1 cellular context compared by ENCODE assay signal in the genomic region with DNA sequence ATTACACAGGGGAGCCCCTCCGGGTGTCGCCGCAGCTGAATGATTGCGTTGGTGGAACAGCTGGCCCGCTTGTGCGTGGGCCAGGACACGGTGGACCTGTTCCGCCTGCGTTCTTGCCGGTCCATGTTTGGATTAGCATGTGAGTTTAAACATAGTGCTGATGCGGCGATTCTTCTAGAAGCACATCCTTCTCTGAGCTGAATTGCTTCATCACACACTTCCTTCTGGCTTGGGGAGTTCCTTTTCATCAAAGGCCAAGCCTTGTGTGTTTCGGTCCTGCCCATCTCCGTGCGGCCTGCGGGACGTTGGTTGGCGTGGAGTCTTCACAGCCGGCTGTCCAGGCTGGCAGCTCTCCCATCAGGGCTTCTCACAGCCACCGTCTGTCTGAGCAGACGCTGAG.
TF ChIP-seq lines count a peak whose summit lies in the region.

No MANE protein-coding gene starts in this region.

TF ChIP-seq in GM12878, 131 proteins besides CTCF, POLR2A, EP300 and RAD21:
- TF ChIP-seq BMI1 (IDR thresholded peaks at IDR 0.05; ENCODE audit: borderline replicate concordance), result no peak
- TF ChIP-seq BCL11A (IDR thresholded peaks at IDR 0.05; ENCODE audit: low read depth, low read length), result no peak
- no peak for TF ChIP-seq MEF2B (IDR thresholded peaks at IDR 0.05; ENCODE audit: partially characterized antibody, poor library complexity, severe bottlenecking)
- TF ChIP-seq, protein P1, sequence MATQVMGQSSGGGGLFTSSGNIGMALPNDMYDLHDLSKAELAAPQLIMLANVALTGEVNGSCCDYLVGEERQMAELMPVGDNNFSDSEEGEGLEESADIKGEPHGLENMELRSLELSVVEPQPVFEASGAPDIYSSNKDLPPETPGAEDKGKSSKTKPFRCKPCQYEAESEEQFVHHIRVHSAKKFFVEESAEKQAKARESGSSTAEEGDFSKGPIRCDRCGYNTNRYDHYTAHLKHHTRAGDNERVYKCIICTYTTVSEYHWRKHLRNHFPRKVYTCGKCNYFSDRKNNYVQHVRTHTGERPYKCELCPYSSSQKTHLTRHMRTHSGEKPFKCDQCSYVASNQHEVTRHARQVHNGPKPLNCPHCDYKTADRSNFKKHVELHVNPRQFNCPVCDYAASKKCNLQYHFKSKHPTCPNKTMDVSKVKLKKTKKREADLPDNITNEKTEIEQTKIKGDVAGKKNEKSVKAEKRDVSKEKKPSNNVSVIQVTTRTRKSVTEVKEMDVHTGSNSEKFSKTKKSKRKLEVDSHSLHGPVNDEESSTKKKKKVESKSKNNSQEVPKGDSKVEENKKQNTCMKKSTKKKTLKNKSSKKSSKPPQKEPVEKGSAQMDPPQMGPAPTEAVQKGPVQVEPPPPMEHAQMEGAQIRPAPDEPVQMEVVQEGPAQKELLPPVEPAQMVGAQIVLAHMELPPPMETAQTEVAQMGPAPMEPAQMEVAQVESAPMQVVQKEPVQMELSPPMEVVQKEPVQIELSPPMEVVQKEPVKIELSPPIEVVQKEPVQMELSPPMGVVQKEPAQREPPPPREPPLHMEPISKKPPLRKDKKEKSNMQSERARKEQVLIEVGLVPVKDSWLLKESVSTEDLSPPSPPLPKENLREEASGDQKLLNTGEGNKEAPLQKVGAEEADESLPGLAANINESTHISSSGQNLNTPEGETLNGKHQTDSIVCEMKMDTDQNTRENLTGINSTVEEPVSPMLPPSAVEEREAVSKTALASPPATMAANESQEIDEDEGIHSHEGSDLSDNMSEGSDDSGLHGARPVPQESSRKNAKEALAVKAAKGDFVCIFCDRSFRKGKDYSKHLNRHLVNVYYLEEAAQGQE (IDR thresholded peaks at IDR 0.05; ENCODE audit: low read depth, low read length), result no peak
- TF ChIP-seq SREBF1 (IDR thresholded peaks at IDR 0.05; ENCODE audit: low read length), result no peak
- no peak for TF ChIP-seq PAX8 (IDR thresholded peaks at IDR 0.05)
- no peak for TF ChIP-seq SUPT20H (IDR thresholded peaks at IDR 0.05; ENCODE audit: borderline replicate concordance, control insufficient read depth, low read depth, low read length)
- TF ChIP-seq MXI1 (IDR thresholded peaks at IDR 0.05; ENCODE audit: low read depth, low read length), result no peak
- no peak for TF ChIP-seq POU2F2 (IDR thresholded peaks at IDR 0.05; ENCODE audit: borderline replicate concordance, low read depth, low read length)
- TF ChIP-seq, protein P2, sequence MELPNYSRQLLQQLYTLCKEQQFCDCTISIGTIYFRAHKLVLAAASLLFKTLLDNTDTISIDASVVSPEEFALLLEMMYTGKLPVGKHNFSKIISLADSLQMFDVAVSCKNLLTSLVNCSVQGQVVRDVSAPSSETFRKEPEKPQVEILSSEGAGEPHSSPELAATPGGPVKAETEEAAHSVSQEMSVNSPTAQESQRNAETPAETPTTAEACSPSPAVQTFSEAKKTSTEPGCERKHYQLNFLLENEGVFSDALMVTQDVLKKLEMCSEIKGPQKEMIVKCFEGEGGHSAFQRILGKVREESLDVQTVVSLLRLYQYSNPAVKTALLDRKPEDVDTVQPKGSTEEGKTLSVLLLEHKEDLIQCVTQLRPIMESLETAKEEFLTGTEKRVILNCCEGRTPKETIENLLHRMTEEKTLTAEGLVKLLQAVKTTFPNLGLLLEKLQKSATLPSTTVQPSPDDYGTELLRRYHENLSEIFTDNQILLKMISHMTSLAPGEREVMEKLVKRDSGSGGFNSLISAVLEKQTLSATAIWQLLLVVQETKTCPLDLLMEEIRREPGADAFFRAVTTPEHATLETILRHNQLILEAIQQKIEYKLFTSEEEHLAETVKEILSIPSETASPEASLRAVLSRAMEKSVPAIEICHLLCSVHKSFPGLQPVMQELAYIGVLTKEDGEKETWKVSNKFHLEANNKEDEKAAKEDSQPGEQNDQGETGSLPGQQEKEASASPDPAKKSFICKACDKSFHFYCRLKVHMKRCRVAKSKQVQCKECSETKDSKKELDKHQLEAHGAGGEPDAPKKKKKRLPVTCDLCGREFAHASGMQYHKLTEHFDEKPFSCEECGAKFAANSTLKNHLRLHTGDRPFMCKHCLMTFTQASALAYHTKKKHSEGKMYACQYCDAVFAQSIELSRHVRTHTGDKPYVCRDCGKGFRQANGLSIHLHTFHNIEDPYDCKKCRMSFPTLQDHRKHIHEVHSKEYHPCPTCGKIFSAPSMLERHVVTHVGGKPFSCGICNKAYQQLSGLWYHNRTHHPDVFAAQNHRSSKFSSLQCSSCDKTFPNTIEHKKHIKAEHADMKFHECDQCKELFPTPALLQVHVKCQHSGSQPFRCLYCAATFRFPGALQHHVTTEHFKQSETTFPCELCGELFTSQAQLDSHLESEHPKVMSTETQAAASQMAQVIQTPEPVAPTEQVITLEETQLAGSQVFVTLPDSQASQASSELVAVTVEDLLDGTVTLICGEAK (IDR thresholded peaks at IDR 0.05; ENCODE audit: borderline replicate concordance), result no peak
- TF ChIP-seq MYC (IDR thresholded peaks at IDR 0.05; ENCODE audit: insufficient read depth, insufficient read length, insufficient replicate concordance, low read length, severe bottlenecking), result no peak
- no peak for TF ChIP-seq RBBP5 (conservative IDR thresholded peaks at IDR 0.05)
- TF ChIP-seq SMAD5 (IDR thresholded peaks at IDR 0.05; ENCODE audit: low read depth), result no peak
- no peak for TF ChIP-seq ZNF207 (IDR thresholded peaks at IDR 0.05; ENCODE audit: borderline replicate concordance)
- TF ChIP-seq RELA (IDR thresholded peaks at IDR 0.05; ENCODE audit: borderline replicate concordance, partially characterized antibody), result no peak
- TF ChIP-seq SPI1 (IDR thresholded peaks at IDR 0.05; ENCODE audit: borderline replicate concordance, insufficient read depth, low read depth, low read length), result no peak
- no peak for TF ChIP-seq RB1 (IDR thresholded peaks at IDR 0.05; ENCODE audit: borderline replicate concordance)
